Comparison of ENCODE assay signal across 8 cellular contexts in genomic region chr14:23953464-23954278, GRCh38. TPM values are rescaled to one million over a fixed set of nuclear protein-coding genes. Genes with fewer than 3 reads are reported as not detected.
DNase-seq lines count a peak whose midpoint lies in the region; TF ChIP-seq lines count a peak whose summit lies in the region.

DHRS4 (plus strand) TSS chr14:23953770; CDS start chr14:23953789, 19 bp downstream.

- H3K18ac ChIP-seq in H9 (ENCODE audit: insufficient read length, low read depth, low read length): no peak within 1 kb of the TSS

- H3K27me3 ChIP-seq in H9 (ENCODE audit: insufficient read depth, low read length) (no peaks in the 10 kb centered on the region), MG63 (no peaks in the 10 kb centered on the region), neuron (ENCODE audit: insufficient read depth, low read length) (no peaks in the 10 kb centered on the region), subcutaneous abdominal adipose tissue (ENCODE audit: control insufficient read depth in 5 of 5, insufficient read depth in 4 of 5, low read length in 5 of 5) (no peaks in the 10 kb centered on the region)

- peaks cover 0 to 3% (median 2%) of the 10 kb centered on the region in 3 experiments; a peak in 4 of 7 replicates for H3K36me3 Mint-ChIP-seq in H9 (ENCODE audit: insufficient read depth in 1 of 3, low read depth in 3 of 3)

- no peak within 1 kb of the TSS for H2AK5ac ChIP-seq in H9 (ENCODE audit: insufficient read length, low read length)

- peaks cover 4% of the 10 kb centered on the region for H3K23me2 ChIP-seq in H9 (ENCODE audit: insufficient read length, low read depth, low read length, poor library complexity, severe bottlenecking)

- H3K27ac Mint-ChIP-seq in H9: peak within 1 kb of the TSS; percentile 93 to 98 (median 97)

- WGBS in H9 (ENCODE audit: extremely low coverage, insufficient read length, low lambda C conversion rate): no CpG with 5 or more reads among the region's 44 CpGs

- DNase-seq in GDM1 (lab: John Stamatoyannopoulos, UW) (peak; percentile 94), H9 (peak; percentile 88), MG63 (peak; percentile 80), SIG-M5 (lab: John Stamatoyannopoulos, UW) (peak; percentile 5), activated gamma-delta T cell (lab: John Stamatoyannopoulos, UW) (peak; percentile 73), foreskin fibroblast (peak; percentile 83 to 94)

- H2BK12ac ChIP-seq in H9 (ENCODE audit: insufficient read length, low read depth, low read length): no peak within 1 kb of the TSS

- H3K79me1 ChIP-seq in H9 (ENCODE audit: insufficient read depth, low read depth, low read length, poor library complexity, severe bottlenecking): no peaks in the 10 kb centered on the region

- H2BK5ac ChIP-seq in H9 (ENCODE audit: insufficient read length, low read length): no peak within 1 kb of the TSS

- H3K27me3 Mint-ChIP-seq in H9 (ENCODE audit: low read depth): no peaks in the 10 kb centered on the region

- no peak within 1 kb of the TSS for H4K5ac ChIP-seq in H9 (ENCODE audit: insufficient read length, low read depth, low read length)

- no peak within 1 kb of the TSS for H4K8ac ChIP-seq in H9 (replicated peaks; ENCODE audit: insufficient read length, low read depth, low read length)

- H3K4me1 Mint-ChIP-seq in H9: peaks cover 23 to 25% of the 10 kb centered on the region in 2 experiments

- no peaks in the 10 kb centered on the region for H3K79me2 ChIP-seq in H9 (ENCODE audit: insufficient read depth, low read length)

- H3T11ph ChIP-seq in H9 (ENCODE audit: low read length): no peak within 1 kb of the TSS

- peaks cover 5 to 7% of the 10 kb centered on the region in 2 experiments for H3K9me3 Mint-ChIP-seq in H9

- TF ChIP-seq CTCF in H9 (conservative IDR thresholded peaks at IDR 0.05) (peak; percentile 94), foreskin fibroblast (IDR thresholded peaks at IDR 0.05; ENCODE audit: low read depth, low read length) (peak; percentile 91)

- H3K4me2 ChIP-seq in H9 (ENCODE audit: insufficient read depth, insufficient read length, low read length): peak within 1 kb of the TSS; percentile 26

- H3K9ac ChIP-seq in H9 (ENCODE audit: extremely low read depth, insufficient read length, low read length): peak within 1 kb of the TSS; percentile 44
- H3K9ac ChIP-seq in subcutaneous abdominal adipose tissue (ENCODE audit: low read length in 5 of 5): peak within 1 kb of the TSS; percentile 80 to 99 (median 96)

- H3K36me3 ChIP-seq in MG63 (no peaks in the 10 kb centered on the region), neuron (ENCODE audit: insufficient read depth, low read length) (no peaks in the 10 kb centered on the region), subcutaneous abdominal adipose tissue (ENCODE audit: control insufficient read depth in 5 of 5, insufficient read depth in 5 of 5, low read length in 5 of 5) (peaks cover 0 to 8% (median 0%) of the 10 kb centered on the region in 5 donors)

- H3K4me3 ChIP-seq in MG63 (peak within 1 kb of the TSS; percentile 76), foreskin fibroblast (ENCODE audit: low read depth in 1 of 2, low read length in 2 of 2) (peak within 1 kb of the TSS; percentile 93 to 94), neuron (ENCODE audit: low read length) (peak within 1 kb of the TSS; percentile 95), subcutaneous abdominal adipose tissue (ENCODE audit: low read depth in 1 of 5, low read length in 5 of 5) (peak within 1 kb of the TSS; percentile 94 to 99 (median 96))

- H3K14ac ChIP-seq in H9 (ENCODE audit: insufficient read depth, low read length): peak within 1 kb of the TSS; percentile 25; the same call in 1 of the 2 replicates

- no peak within 1 kb of the TSS for H2BK20ac ChIP-seq in H9 (ENCODE audit: low read depth, low read length, poor library complexity, severe bottlenecking)

- H3K27ac ChIP-seq in H9 (ENCODE audit: insufficient read length, low read depth, low read length): no peak within 1 kb of the TSS
- H3K27ac ChIP-seq in subcutaneous abdominal adipose tissue (ENCODE audit: low read depth, low read length): peak within 1 kb of the TSS; percentile 91

- H4K91ac ChIP-seq in H9 (ENCODE audit: insufficient read length, low read depth, low read length): no peak within 1 kb of the TSS

- H3K4me1 ChIP-seq in H9 (ENCODE audit: insufficient read depth, low read length) (no peaks in the 10 kb centered on the region), neuron (ENCODE audit: insufficient read depth, low read length) (peaks cover 9% of the 10 kb centered on the region), subcutaneous abdominal adipose tissue (ENCODE audit: control insufficient read depth in 5 of 5, insufficient read depth in 5 of 5, low read length in 5 of 5) (peaks cover 0 to 39% (median 28%) of the 10 kb centered on the region in 5 donors)

- no peak within 1 kb of the TSS for H3K23ac ChIP-seq in H9 (ENCODE audit: insufficient read length, low read depth, low read length)

- H3K56ac ChIP-seq in H9 (ENCODE audit: insufficient read length, low read depth, low read length): no peak within 1 kb of the TSS

- no peak within 1 kb of the TSS for H2BK15ac ChIP-seq in H9 (ENCODE audit: low read depth, low read length)

- H4K20me1 ChIP-seq in H9 (ENCODE audit: control insufficient read depth, insufficient read depth, insufficient read length): no peaks in the 10 kb centered on the region

- H2AFZ ChIP-seq in H9 (ENCODE audit: low read length) (no peak within 1 kb of the TSS), neuron (ENCODE audit: low read depth, low read length) (peak within 1 kb of the TSS; percentile 98)

- no peak within 1 kb of the TSS for H2BK120ac ChIP-seq in H9 (ENCODE audit: low read depth, low read length, poor library complexity, severe bottlenecking)

- no peak within 1 kb of the TSS for H3K4ac ChIP-seq in H9 (ENCODE audit: low read depth, low read length)

- H3K9me3 ChIP-seq in H9 (ENCODE audit: control insufficient read depth, low read depth, low read length): no peaks in the 10 kb centered on the region
- H3K9me3 ChIP-seq in MG63: no peaks in the 10 kb centered on the region
- H3K9me3 ChIP-seq in neuron (ENCODE audit: low read length): no peaks in the 10 kb centered on the region
- no peaks in the 10 kb centered on the region for H3K9me3 ChIP-seq in subcutaneous abdominal adipose tissue (ENCODE audit: control insufficient read depth in 5 of 5, low read length in 5 of 5)

- H3K4me3 Mint-ChIP-seq in H9: peak within 1 kb of the TSS; percentile 98 to 99

RNA-seq across cellular contexts. Expression of gene DHRS4, which starts in this region (rescaled TPM):
- 11.2 and 12.7 TPM in 2 replicates for total RNA-seq in H9 (2021)
- 32.4 and 35.9 TPM in 2 replicates for total RNA-seq in MG63 (2014; rRNA removed; shearing (Covaris generic); ENCODE audit: low replicate concordance)

Comparison
In these comparisons a context has a peak if more than half of its experiments do, and no peak if none do; other contexts are left out.
1. DNase-seq: peak in every context shown above with its lines; median percentile 94 in GDM1; 88 in foreskin fibroblast; 88 in H9; 80 in MG63; 73 in activated gamma-delta T cell; 5 in SIG-M5.